Comparison of ENCODE assay signal across 8 cellular contexts in the genomic region with DNA sequence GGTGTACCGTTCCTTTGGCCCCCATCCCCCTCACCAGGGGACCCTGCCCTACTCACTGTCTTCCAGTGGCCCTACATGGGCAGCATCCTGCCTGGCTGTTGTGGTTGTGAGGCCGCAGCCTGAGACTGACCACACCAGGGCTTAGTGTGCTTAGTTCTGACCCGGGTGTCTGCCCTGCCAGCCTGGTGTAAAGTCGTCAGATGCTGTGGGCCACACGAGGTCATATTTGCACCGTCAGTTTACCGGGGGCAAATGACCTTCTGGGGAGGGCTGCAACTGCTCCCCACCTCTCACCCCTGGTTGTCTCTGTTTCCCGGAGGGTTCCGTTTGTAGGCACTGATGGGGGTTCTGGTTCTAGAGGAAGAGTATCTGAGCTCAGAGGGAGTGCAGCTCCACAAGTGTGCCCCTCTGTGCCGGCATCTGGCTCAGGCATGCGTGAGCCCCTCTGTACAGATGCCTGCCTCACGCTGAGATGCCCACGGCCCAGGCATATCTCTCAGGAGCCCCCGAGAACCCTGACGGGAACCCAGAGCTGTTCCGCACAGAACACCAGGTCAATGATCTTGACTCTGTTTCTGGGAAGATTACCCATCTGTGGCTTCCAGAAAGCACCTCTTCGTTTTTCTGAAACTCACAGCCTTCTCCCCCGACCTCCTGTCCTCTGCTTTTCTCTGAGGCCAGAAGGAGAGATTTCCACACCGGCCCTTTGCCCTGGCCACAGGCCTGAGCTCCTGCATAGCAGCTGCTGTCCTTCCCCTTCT. TPM values are rescaled to one million over a fixed set of nuclear protein-coding genes. Genes with fewer than 3 reads are reported as not detected.
DNase-seq lines count a peak whose midpoint lies in the region; ATAC-seq and TF ChIP-seq lines count a peak whose summit lies in the region.

No MANE protein-coding gene starts in this region.

- H3K36me3 Mint-ChIP-seq in activated T-cell treated with anti-CD3 and anti-CD28 coated beads, Interleukin-2, amount 50 U/mL, for 24 hours (ENCODE audit: low read depth) = peaks cover 73% of the 10 kb centered on the region
- H3K36me3 Mint-ChIP-seq in natural killer cell treated with Interleukin-12 subunit alpha and Interleukin-12 subunit beta and Interleukin-15 and Interleukin-18, amount 100 ng/mL, for 72 hours = no peaks in the 10 kb centered on the region

- 0 out of 3 replicates have a peak, but pooled peaks have one; percentile 3 for TF ChIP-seq CTCF in GM12872 (IDR thresholded peaks at IDR 0.05; ENCODE audit: insufficient read depth, low read depth, low read length)

- H3K27ac Mint-ChIP-seq in activated T-cell treated with anti-CD3 and anti-CD28 coated beads, Interleukin-2, amount 50 U/mL, for 24 hours = peak overlapping the region; percentile 98
- peak overlapping the region; percentile 83 to 99 for H3K27ac Mint-ChIP-seq in natural killer cell treated with Interleukin-12 subunit alpha and Interleukin-12 subunit beta and Interleukin-15 and Interleukin-18, amount 100 ng/mL, for 72 hours

- ATAC-seq in HG02571 (IDR thresholded peaks at IDR 0.05; ENCODE audit: unreplicated experiment) = peak; percentile 35
- peak; percentile 71 to 72 for ATAC-seq in natural killer cell treated with Interleukin-12 subunit alpha and Interleukin-12 subunit beta and Interleukin-15 and Interleukin-18, amount 100 ng/mL, for 72 hours

- no peaks in the 10 kb centered on the region for H3K9me3 Mint-ChIP-seq in activated T-cell treated with anti-CD3 and anti-CD28 coated beads, Interleukin-2, amount 50 U/mL, for 24 hours
- H3K9me3 Mint-ChIP-seq in natural killer cell treated with Interleukin-12 subunit alpha and Interleukin-12 subunit beta and Interleukin-15 and Interleukin-18, amount 100 ng/mL, for 72 hours = no peaks in the 10 kb centered on the region

- peak; percentile 69 for DNase-seq in activated T-cell treated with anti-CD3 and anti-CD28 coated beads, Interleukin-2, amount 50 U/mL, for 24 hours
- DNase-seq in natural killer cell treated with Interleukin-12 subunit alpha and Interleukin-12 subunit beta and Interleukin-15 and Interleukin-18, amount 100 ng/mL, for 72 hours (ENCODE audit: low spot score) = no peak
- no peak for DNase-seq in UCSD-AML1 (lab: John Stamatoyannopoulos, UW; ENCODE audit: unreplicated experiment)
- DNase-seq in COLO668 (lab: John Stamatoyannopoulos, UW; ENCODE audit: unreplicated experiment) = no peak
- DNase-seq in NCI-H1048 (lab: John Stamatoyannopoulos, UW) = no peak
- no peak for DNase-seq in NCI-H345 (lab: John Stamatoyannopoulos, UW)

- no peaks in the 10 kb centered on the region for H3K27me3 Mint-ChIP-seq in activated T-cell treated with anti-CD3 and anti-CD28 coated beads, Interleukin-2, amount 50 U/mL, for 24 hours
- no peaks in the 10 kb centered on the region for H3K27me3 Mint-ChIP-seq in natural killer cell treated with Interleukin-12 subunit alpha and Interleukin-12 subunit beta and Interleukin-15 and Interleukin-18, amount 100 ng/mL, for 72 hours

- H3K4me3 Mint-ChIP-seq in activated T-cell treated with anti-CD3 and anti-CD28 coated beads, Interleukin-2, amount 50 U/mL, for 24 hours = peak overlapping the region; percentile 91
- peak overlapping the region; percentile 92 for H3K4me3 Mint-ChIP-seq in natural killer cell treated with Interleukin-12 subunit alpha and Interleukin-12 subunit beta and Interleukin-15 and Interleukin-18, amount 100 ng/mL, for 72 hours

- H3K4me1 Mint-ChIP-seq in activated T-cell treated with anti-CD3 and anti-CD28 coated beads, Interleukin-2, amount 50 U/mL, for 24 hours (ENCODE audit: low read depth) = peaks cover 97% of the 10 kb centered on the region
- peaks cover 86% of the 10 kb centered on the region in 2 donors for H3K4me1 Mint-ChIP-seq in natural killer cell treated with Interleukin-12 subunit alpha and Interleukin-12 subunit beta and Interleukin-15 and Interleukin-18, amount 100 ng/mL, for 72 hours (ENCODE audit: low read depth in 2 of 2)

RNA-seq across cellular contexts. Expression of a gene that starts 19.2 kb away (rescaled TPM):
- total RNA-seq in natural killer cell treated with Interleukin-12 subunit alpha and Interleukin-12 subunit beta and Interleukin-15 and Interleukin-18, amount 100 ng/mL, for 72 hours = 100 to 1,000 TPM in 1 of 2 donors, 10 to 100 TPM in 1; 95.1 to 153 TPM
